32 cellular contexts compared by ENCODE assay signal in genomic region chr2:188391354-188391753, GRCh38.
"Had no signal": no experiment of that assay in that cellular context is flagged by ENCODE, and none has a peak within 500 bp of the region (broad histone marks: within the 10 kb centered on the region; RNA-seq: fewer than 3 reads in every experiment).

No MANE protein-coding gene starts in this region.

- ATAC-seq: activated CD4-positive, alpha-beta T cell treated with anti-CD3 and anti-CD28 coated beads for 36 hours; activated naive CD4-positive, alpha-beta T cell treated with anti-CD3 and anti-CD28 coated beads, Interleukin-2, amount 50 U/mL, for 72 hours; activated T-cell treated with anti-CD3 and anti-CD28 coated beads, Interleukin-2, amount 50 U/mL, for 72 hours; esophagus mucosa; foreskin keratinocyte; gastrocnemius medialis; heart left ventricle; T-helper 17 cell had no signal

- H3K4me1 ChIP-seq: foreskin keratinocyte, heart left ventricle had no signal

- DNase-seq: activated CD4-positive, alpha-beta memory T cell treated with anti-CD3 and anti-CD28 coated beads, Interleukin-2, amount 10 ng/mL, durations not matched to agents 7 days and 5 days; activated CD4-positive, alpha-beta T cell treated with anti-CD3 and anti-CD28 coated beads for 36 hours; activated CD4-positive, alpha-beta T cell treated with anti-CD3 and anti-CD28 coated beads, Interleukin-2, amount 10 ng/mL, durations not matched to agents 7 days and 5 days; activated CD4-positive, alpha-beta T cell treated with anti-CD3 and anti-CD28 coated beads, Interleukin-2, amount 50 U/mL, for 4 hours; activated CD4-positive, CD25-positive, alpha-beta regulatory T cell; activated CD4-positive, CD25-positive, alpha-beta regulatory T cell treated with anti-CD3 and anti-CD28 coated beads, Interleukin-2, amount 50 U/mL, for 72 hours; activated CD8-positive, alpha-beta memory T cell treated with anti-CD3 and anti-CD28 coated beads, Interleukin-2, amount 50 U/mL, for 48 hours; activated gamma-delta T cell; activated naive CD4-positive, alpha-beta T cell; activated naive CD4-positive, alpha-beta T cell treated with anti-CD3 and anti-CD28 coated beads, Interleukin-2, amount 10 ng/mL, durations not matched to agents 7 days and 5 days; activated naive CD8-positive, alpha-beta T cell treated with anti-CD3 and anti-CD28 coated beads, Interleukin-2, amount 10 ng/mL, durations not matched to agents 7 days and 5 days; activated T-cell treated with anti-CD3 and anti-CD28 coated beads for 4 hours; activated T-cell treated with anti-CD3 and anti-CD28 coated beads, Interleukin-2, amount 50 U/mL, for 24 hours; activated T-cell treated with anti-CD3 and anti-CD28 coated beads, Interleukin-2, amount 50 U/mL, for 72 hours; amniotic stem cell; anterior cingulate cortex; brain microvascular endothelial cell; dorsolateral prefrontal cortex; effector memory CD4-positive, alpha-beta T cell; endodermal cell; foreskin keratinocyte; gastrocnemius medialis; glutamatergic neuron; heart left ventricle; T-helper 17 cell; T1000; WERI-Rb-1 had no signal

- H3K27me3 ChIP-seq: brain microvascular endothelial cell, dorsolateral prefrontal cortex, foreskin keratinocyte, gastrocnemius medialis, heart left ventricle had no signal

- H3K9me3 ChIP-seq: gastrocnemius medialis had no signal

- H3K4me3 ChIP-seq: coronary artery, dorsolateral prefrontal cortex, gastrocnemius medialis, heart left ventricle had no signal

- FAIRE-seq: astrocyte, bronchial epithelial cell had no signal

- H3K36me3 ChIP-seq: brain microvascular endothelial cell, gastrocnemius medialis, heart left ventricle, WERI-Rb-1 had no signal

- H3K27ac ChIP-seq: brain microvascular endothelial cell, coronary artery, dorsolateral prefrontal cortex, foreskin keratinocyte, gastrocnemius medialis, heart left ventricle, WERI-Rb-1 had no signal
